ENCODE assay signal across 14 cellular contexts in the genomic region with DNA sequence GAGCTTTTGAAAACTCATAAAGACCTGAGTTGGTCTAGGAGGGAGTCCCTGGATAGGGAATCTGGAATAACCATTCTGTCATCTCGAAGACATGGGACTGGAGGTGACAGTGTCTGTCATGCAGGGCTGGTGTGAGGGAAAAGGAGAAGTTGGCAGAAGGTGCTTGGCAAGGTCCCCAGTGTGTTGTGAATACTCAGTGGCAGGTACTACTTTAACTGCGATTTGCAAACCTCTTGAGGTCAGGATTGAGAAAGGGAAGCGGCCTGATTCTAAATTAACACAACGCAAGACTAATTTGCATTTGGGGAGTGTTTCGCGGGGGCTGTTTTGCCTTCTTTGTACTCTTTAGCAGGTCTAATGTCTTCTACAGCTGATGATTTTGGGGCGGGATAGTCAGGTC.
DNase-seq lines count a peak whose midpoint lies in the region; ATAC-seq and TF ChIP-seq lines count a peak whose summit lies in the region.
"Had no signal": no experiment of that assay in that cellular context is flagged by ENCODE, and none has a peak within 500 bp of the region (broad histone marks: within the 10 kb centered on the region; RNA-seq: fewer than 3 reads in every experiment).

No MANE protein-coding gene starts in this region.

- H3K4me3 Mint-ChIP-seq in WTC11: no peak overlapping the region
- no peak overlapping the region for H3K4me3 Mint-ChIP-seq in activated CD8-positive, alpha-beta T cell treated with anti-CD3 and anti-CD28 coated beads for 36 hours

- H3K4me1 Mint-ChIP-seq in WTC11: peaks cover 35% of the 10 kb centered on the region
- H3K4me1 Mint-ChIP-seq in activated CD8-positive, alpha-beta T cell treated with anti-CD3 and anti-CD28 coated beads for 36 hours (ENCODE audit: low read depth): peaks cover 16% of the 10 kb centered on the region

- H3K9me3 Mint-ChIP-seq in WTC11: no peaks in the 10 kb centered on the region
- no peaks in the 10 kb centered on the region for H3K9me3 Mint-ChIP-seq in activated CD8-positive, alpha-beta T cell treated with anti-CD3 and anti-CD28 coated beads for 36 hours

- H3K4me1 ChIP-seq in right cardiac atrium (ENCODE audit: control insufficient read depth, insufficient read depth, low read length) (peaks cover 6% of the 10 kb centered on the region), ovary (ENCODE audit: insufficient read depth) (no peaks in the 10 kb centered on the region)
- H3K4me1 ChIP-seq: parathyroid adenoma had no signal

- H3K9me3 ChIP-seq in right cardiac atrium (ENCODE audit: control insufficient read depth, low read length): no peaks in the 10 kb centered on the region
- H3K9me3 ChIP-seq in ovary: no peaks in the 10 kb centered on the region

- no peaks in the 10 kb centered on the region for H3K27me3 ChIP-seq in right cardiac atrium (ENCODE audit: control insufficient read depth, insufficient read depth)
- no peaks in the 10 kb centered on the region for H3K27me3 ChIP-seq in ovary

- H3K27ac Mint-ChIP-seq in WTC11: no peak overlapping the region
- no peak overlapping the region for H3K27ac Mint-ChIP-seq in activated CD8-positive, alpha-beta T cell treated with anti-CD3 and anti-CD28 coated beads for 36 hours

- no peaks in the 10 kb centered on the region for H3K36me3 ChIP-seq in ovary

- intact Hi-C loops in right cardiac atrium (cut with DNase I) (no loop called here), ovary (cut with DNase I) (no loop called here)
- intact Hi-C loops in activated CD8-positive, alpha-beta T cell treated with anti-CD3 and anti-CD28 coated beads for 36 hours (cut with micrococcal nuclease): no loop called here

- ATAC-seq in GM19023 (IDR thresholded peaks at IDR 0.05; ENCODE audit: unreplicated experiment) (peak; percentile 52), GM21717 (IDR thresholded peaks at IDR 0.05; ENCODE audit: unreplicated experiment) (peak; percentile 57), HG03159 (IDR thresholded peaks at IDR 0.05; ENCODE audit: unreplicated experiment) (peak; percentile 51), right cardiac atrium (peak; percentile 75 to 81), WTC11 (no peak), HG03280 (IDR thresholded peaks at IDR 0.05; ENCODE audit: unreplicated experiment) (no peak)
- no peak for ATAC-seq in activated CD8-positive, alpha-beta T cell treated with anti-CD3 and anti-CD28 coated beads for 36 hours
- ATAC-seq: activated CD4-positive, CD25-positive, alpha-beta regulatory T cell treated with anti-CD3 and anti-CD28 coated beads, Interleukin-2, amount 50 U/mL, for 24 hours; HepG2 had no signal

- H3K4me3 ChIP-seq in right cardiac atrium (ENCODE audit: low read length): no peak overlapping the region
- H3K4me3 ChIP-seq in ovary: no peak overlapping the region

- H3K27ac ChIP-seq in right cardiac atrium (ENCODE audit: low read length) (no peak overlapping the region), ovary (no peak overlapping the region)
- H3K27ac ChIP-seq: parathyroid adenoma had no signal

- no peaks in the 10 kb centered on the region for H3K36me3 Mint-ChIP-seq in WTC11
- H3K36me3 Mint-ChIP-seq in activated CD8-positive, alpha-beta T cell treated with anti-CD3 and anti-CD28 coated beads for 36 hours (ENCODE audit: low read depth): no peaks in the 10 kb centered on the region

- TF ChIP-seq CTCF in WTC11 (IDR thresholded peaks at IDR 0.05) (no peak), ovary (IDR thresholded peaks at IDR 0.05) (no peak)
- TF ChIP-seq CTCF in activated CD8-positive, alpha-beta T cell treated with anti-CD3 and anti-CD28 coated beads for 36 hours (IDR thresholded peaks at IDR 0.05): no peak

- DNase-seq in right cardiac atrium (peak; percentile 31 to 72 (median 69)), WTC11 (ENCODE audit: low spot score) (no peak), ovary (no peak)
- DNase-seq in activated CD8-positive, alpha-beta T cell treated with anti-CD3 and anti-CD28 coated beads for 36 hours: no peak
- DNase-seq: Calu3; SIG-M5; stimulated activated CD4-positive, alpha-beta T cell treated with anti-CD3 and anti-CD28 coated beads, Interleukin-4, amount 100 ng/mL, for 1 hour had no signal

- H3K27me3 Mint-ChIP-seq in WTC11 (ENCODE audit: low read depth): peaks cover 4% of the 10 kb centered on the region; the same call in 1 of the 2 replicates
- H3K27me3 Mint-ChIP-seq in activated CD8-positive, alpha-beta T cell treated with anti-CD3 and anti-CD28 coated beads for 36 hours: no peaks in the 10 kb centered on the region

- 70% methylated on average over 7 of the region's 7 CpGs for WGBS in right cardiac atrium
- WGBS in ovary, 3 donors: 88 to 92% (median 90%) methylated on average over 7 of the region's 7 CpGs

- TF ChIP-seq POLR2A in ovary (IDR thresholded peaks at IDR 0.05): no peak

- TF ChIP-seq EP300 in ovary (IDR thresholded peaks at IDR 0.05): no peak

- POLR2A ChIA-PET in WTC11 (lab: Charles Lee): no interaction called here
- POLR2A ChIA-PET in activated CD8-positive, alpha-beta T cell treated with anti-CD3 and anti-CD28 coated beads for 36 hours (lab: Charles Lee): no interaction called here

- CTCF ChIA-PET in WTC11 (lab: Charles Lee): interaction anchor here (1.0 to 1.4 kb wide), 2 partner anchors 82 to 247 kb away, joined by 3 to 5 read pairs; no protein-coding TSS in a partner anchor
- CTCF ChIA-PET in activated CD8-positive, alpha-beta T cell treated with anti-CD3 and anti-CD28 coated beads for 36 hours (lab: Charles Lee): no interaction called here

TF ChIP-seq in WTC11, 78 proteins besides CTCF, POLR2A, EP300 and RAD21:
- TF ChIP-seq, protein P1, sequence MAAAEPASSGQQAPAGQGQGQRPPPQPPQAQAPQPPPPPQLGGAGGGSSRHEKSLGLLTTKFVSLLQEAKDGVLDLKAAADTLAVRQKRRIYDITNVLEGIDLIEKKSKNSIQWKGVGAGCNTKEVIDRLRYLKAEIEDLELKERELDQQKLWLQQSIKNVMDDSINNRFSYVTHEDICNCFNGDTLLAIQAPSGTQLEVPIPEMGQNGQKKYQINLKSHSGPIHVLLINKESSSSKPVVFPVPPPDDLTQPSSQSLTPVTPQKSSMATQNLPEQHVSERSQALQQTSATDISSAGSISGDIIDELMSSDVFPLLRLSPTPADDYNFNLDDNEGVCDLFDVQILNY (CRISPR knock-in tag; IDR thresholded peaks at IDR 0.05): no peak
- TF ChIP-seq SOX15 (CRISPR knock-in tag; IDR thresholded peaks at IDR 0.05) (no peak), GTF2I (CRISPR knock-in tag; conservative IDR thresholded peaks at IDR 0.05) (no peak), FOXP1 (CRISPR knock-in tag; IDR thresholded peaks at IDR 0.05; ENCODE audit: borderline replicate concordance) (no peak), NR3C1 (CRISPR knock-in tag; conservative IDR thresholded peaks at IDR 0.05; ENCODE audit: low read depth) (no peak), SP1 (CRISPR knock-in tag; conservative IDR thresholded peaks at IDR 0.05) (no peak), EMX1 (CRISPR knock-in tag; IDR thresholded peaks at IDR 0.05) (no peak), FOXK1 (CRISPR knock-in tag; IDR thresholded peaks at IDR 0.05) (no peak)
- TF ChIP-seq, protein P2, sequence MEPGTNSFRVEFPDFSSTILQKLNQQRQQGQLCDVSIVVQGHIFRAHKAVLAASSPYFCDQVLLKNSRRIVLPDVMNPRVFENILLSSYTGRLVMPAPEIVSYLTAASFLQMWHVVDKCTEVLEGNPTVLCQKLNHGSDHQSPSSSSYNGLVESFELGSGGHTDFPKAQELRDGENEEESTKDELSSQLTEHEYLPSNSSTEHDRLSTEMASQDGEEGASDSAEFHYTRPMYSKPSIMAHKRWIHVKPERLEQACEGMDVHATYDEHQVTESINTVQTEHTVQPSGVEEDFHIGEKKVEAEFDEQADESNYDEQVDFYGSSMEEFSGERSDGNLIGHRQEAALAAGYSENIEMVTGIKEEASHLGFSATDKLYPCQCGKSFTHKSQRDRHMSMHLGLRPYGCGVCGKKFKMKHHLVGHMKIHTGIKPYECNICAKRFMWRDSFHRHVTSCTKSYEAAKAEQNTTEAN (CRISPR knock-in tag; IDR thresholded peaks at IDR 0.05): no peak
- TF ChIP-seq, protein P3, sequence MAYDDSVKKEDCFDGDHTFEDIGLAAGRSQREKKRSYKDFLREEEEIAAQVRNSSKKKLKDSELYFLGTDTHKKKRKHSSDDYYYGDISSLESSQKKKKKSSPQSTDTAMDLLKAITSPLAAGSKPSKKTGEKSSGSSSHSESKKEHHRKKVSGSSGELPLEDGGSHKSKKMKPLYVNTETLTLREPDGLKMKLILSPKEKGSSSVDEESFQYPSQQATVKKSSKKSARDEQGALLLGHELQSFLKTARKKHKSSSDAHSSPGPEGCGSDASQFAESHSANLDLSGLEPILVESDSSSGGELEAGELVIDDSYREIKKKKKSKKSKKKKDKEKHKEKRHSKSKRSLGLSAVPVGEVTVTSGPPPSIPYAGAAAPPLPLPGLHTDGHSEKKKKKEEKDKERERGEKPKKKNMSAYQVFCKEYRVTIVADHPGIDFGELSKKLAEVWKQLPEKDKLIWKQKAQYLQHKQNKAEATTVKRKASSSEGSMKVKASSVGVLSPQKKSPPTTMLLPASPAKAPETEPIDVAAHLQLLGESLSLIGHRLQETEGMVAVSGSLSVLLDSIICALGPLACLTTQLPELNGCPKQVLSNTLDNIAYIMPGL (CRISPR knock-in tag; IDR thresholded peaks at IDR 0.05): no peak
- TF ChIP-seq, protein P4, sequence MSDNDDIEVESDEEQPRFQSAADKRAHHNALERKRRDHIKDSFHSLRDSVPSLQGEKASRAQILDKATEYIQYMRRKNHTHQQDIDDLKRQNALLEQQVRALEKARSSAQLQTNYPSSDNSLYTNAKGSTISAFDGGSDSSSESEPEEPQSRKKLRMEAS (CRISPR knock-in tag; IDR thresholded peaks at IDR 0.05): no peak

Comparison
In these comparisons a context has a peak if more than half of its experiments do, and no peak if none do; other contexts are left out.
1. ATAC-seq: peak in GM19023 (single experiment), GM21717 (single experiment), HG03159 (single experiment) and right cardiac atrium (2 of 2); none in WTC11 (single experiment), activated CD8-positive, alpha-beta T cell treated with anti-CD3 and anti-CD28 coated beads for 36 hours (single experiment) and HG03280 (single experiment).
2. DNase-seq: peak in right cardiac atrium (3 of 3); none in WTC11 (single experiment), activated CD8-positive, alpha-beta T cell treated with anti-CD3 and anti-CD28 coated beads for 36 hours (single experiment) and ovary (0 of 5).